7 cellular contexts compared by ENCODE assay signal in genomic region chr17:21311688-21312305, GRCh38. TPM values are rescaled to one million over a fixed set of nuclear protein-coding genes. Genes with fewer than 3 reads are reported as not detected.
DNase-seq lines count a peak whose midpoint lies in the region; ATAC-seq, FAIRE-seq and TF ChIP-seq lines count a peak whose summit lies in the region.
"Not testable (repeated sequence)": the region's sequence is repeated elsewhere in the genome, so short reads cannot be mapped to it uniquely, and the experiment has no call there.

No MANE protein-coding gene starts in this region.

- not testable (repeated sequence) for FAIRE-seq in kidney (lab: Jason Lieb, UNC)

- H3K27ac Mint-ChIP-seq in type B pancreatic cell, result not testable (repeated sequence)

- ATAC-seq in Right ventricle myocardium superior (ENCODE audit: poor library complexity); stimulated activated naive CD8-positive, alpha-beta T cell treated with anti-CD3 and anti-CD28 coated beads, Interleukin-15, Interleukin-2, amounts not matched to agents 100 U/mL and 50 U/mL, for 24 hours: not testable (repeated sequence)

- not testable (repeated sequence) for H3K4me3 ChIP-seq in ascending aorta; kidney (ENCODE audit: low read length in 2 of 2)

- not testable (repeated sequence) for H3K4me3 Mint-ChIP-seq in type B pancreatic cell

- intact Hi-C loops in ascending aorta (cut with DNase I), result loop anchor here (2.0 to 10.0 kb wide), 4 partner anchors 25 to 201 kb away; partner anchors contain the start of gene NATD1
- intact Hi-C loops in Right ventricle myocardium superior (cut with DNase I), result loop anchor here (10.0 kb wide), 1 partner anchor 143 kb away; no protein-coding TSS in a partner anchor
- intact Hi-C loops in kidney (cut with DNase I); posterior vena cava (cut with DNase I): not testable (repeated sequence)

- peaks cover 9 to 16% of the 10 kb centered on the region in 2 donors for H3K4me1 ChIP-seq in ascending aorta
- not testable (repeated sequence) for H3K4me1 ChIP-seq in kidney (ENCODE audit: control insufficient read depth in 1 of 2, insufficient read depth in 1 of 2, low read depth in 1 of 2, low read length in 2 of 2)

- H3K9me3 ChIP-seq in ascending aorta; kidney (ENCODE audit: control insufficient read depth in 1 of 2, low read length in 2 of 2): not testable (repeated sequence)

- not testable (repeated sequence) for H3K9me3 Mint-ChIP-seq in type B pancreatic cell

- peaks cover 31 to 59% of the 10 kb centered on the region in 2 donors for H3K36me3 ChIP-seq in ascending aorta
- not testable (repeated sequence) for H3K36me3 ChIP-seq in kidney (ENCODE audit: control insufficient read depth in 1 of 2, insufficient read depth in 2 of 2, low read length in 2 of 2)

- H3K4me1 Mint-ChIP-seq in type B pancreatic cell (ENCODE audit: unreplicated experiment), result not testable (repeated sequence)

- not testable (repeated sequence) for H3K9ac ChIP-seq in kidney (ENCODE audit: low read length in 2 of 2)

- not testable (repeated sequence) for H3K27me3 Mint-ChIP-seq in type B pancreatic cell

- not testable (repeated sequence) for TF ChIP-seq CTCF in ascending aorta (IDR thresholded peaks at IDR 0.05); kidney (IDR thresholded peaks at IDR 0.05; ENCODE audit: borderline replicate concordance, extremely low read depth, insufficient read depth); type B pancreatic cell (conservative IDR thresholded peaks at IDR 0.05)

- not testable (repeated sequence) for H3K27me3 ChIP-seq in ascending aorta

- H3K36me3 Mint-ChIP-seq in type B pancreatic cell, result not testable (repeated sequence)

- DNase-seq in activated CD4-positive, alpha-beta T cell treated with anti-CD3 and anti-CD28 coated beads for 48 hours, result peak; percentile 1
- DNase-seq in ascending aorta (ENCODE audit: low spot score in 2 of 2) (peak; percentile 3 to 62), Right ventricle myocardium superior (peak; percentile 17), kidney (peak; percentile 55), posterior vena cava (ENCODE audit: low spot score) (peak; percentile 72), type B pancreatic cell (ENCODE audit: extremely low spot score, unreplicated experiment) (peak; percentile 52)
- peak; percentile 3 for DNase-seq in stimulated activated naive CD8-positive, alpha-beta T cell treated with anti-CD3 and anti-CD28 coated beads, Interleukin-15, Interleukin-2, amounts not matched to agents 100 U/mL and 50 U/mL, for 24 hours

- peak overlapping the region; percentile 80 to 85 for H3K27ac ChIP-seq in ascending aorta
- H3K27ac ChIP-seq in kidney (ENCODE audit: low read depth in 2 of 2, low read length in 2 of 2), result not testable (repeated sequence)

RNA-seq across cellular contexts. Expression of gene MAP2K3, which starts 27.3 kb away (rescaled TPM):
- total RNA-seq in ascending aorta (294 TPM), Right ventricle myocardium superior (30.8 TPM), kidney (44.0 TPM), posterior vena cava (10 to 100 TPM; 47.7 to 83.4 TPM), type B pancreatic cell (ENCODE audit: low replicate concordance) (23.6 and 27.5 TPM in 2 replicates)
- polyA plus RNA-seq in kidney (ENCODE audit: insufficient read depth, low read depth, low replicate concordance), result 40.1 TPM

RNA-seq across cellular contexts. Expression of gene NATD1, which starts 58.6 kb away (rescaled TPM):
- total RNA-seq in ascending aorta, result 13.4 TPM
- total RNA-seq in Right ventricle myocardium superior, result 19.1 TPM
- total RNA-seq in kidney, result 14.2 TPM
- 5.0 TPM for polyA plus RNA-seq in kidney (ENCODE audit: insufficient read depth, low read depth, low replicate concordance)
- total RNA-seq in posterior vena cava, result 1 to 10 TPM; 7.8 to 8.8 TPM
- 9.8 and 10.7 TPM in 2 replicates for total RNA-seq in type B pancreatic cell (ENCODE audit: low replicate concordance)

Comparison
In these comparisons a context has a peak if more than half of its experiments do, and no peak if none do; other contexts are left out.
1. DNase-seq: peak in every context shown above with its lines; median percentile 72 in posterior vena cava; 55 in kidney; 52 in type B pancreatic cell; 32 in ascending aorta; 17 in Right ventricle myocardium superior; 3 in stimulated activated naive CD8-positive, alpha-beta T cell treated with anti-CD3 and anti-CD28 coated beads, Interleukin-15, Interleukin-2, amounts not matched to agents 100 U/mL and 50 U/mL, for 24 hours; 1 in activated CD4-positive, alpha-beta T cell treated with anti-CD3 and anti-CD28 coated beads for 48 hours.